27 cellular contexts compared by ENCODE assay signal in genomic region chr12:41917181-41917580, GRCh38.
"Had no signal": no experiment of that assay in that cellular context is flagged by ENCODE, and none has a peak within 500 bp of the region (broad histone marks: within the 10 kb centered on the region; RNA-seq: fewer than 3 reads in every experiment).

No MANE protein-coding gene starts in this region.

- H3K27ac ChIP-seq: ascending aorta, body of pancreas, SK-N-MC had no signal

- H3K27me3 ChIP-seq: ascending aorta, body of pancreas had no signal

- H3K4me1 ChIP-seq: ascending aorta, body of pancreas had no signal

- H3K36me3 ChIP-seq: ascending aorta had no signal

- DNase-seq: activated B cell treated with CpG ODN at 0.5 μM for 24 hours; activated CD4-positive, alpha-beta T cell treated with anti-CD3 and anti-CD28 coated beads for 1 hour; activated CD4-positive, alpha-beta T cell treated with anti-CD3 and anti-CD28 coated beads, Interleukin-2, amount 10 ng/mL, durations not matched to agents 24 days and 14 days; activated CD4-positive, alpha-beta T cell treated with anti-CD3 and anti-CD28 coated beads, Interleukin-2, amount 50 U/mL, for 48 hours; activated CD8-positive, alpha-beta memory T cell treated with anti-CD3 and anti-CD28 coated beads, Interleukin-2, amount 10 ng/mL, durations not matched to agents 7 days and 5 days; activated effector memory CD4-positive, alpha-beta T cell treated with anti-CD3 and anti-CD28 coated beads, Interleukin-2, amount 50 U/mL, for 16 hours; activated naive CD4-positive, alpha-beta T cell treated with Interleukin-2 at 50 U/mL for 16 hours; activated naive CD8-positive, alpha-beta T cell treated with anti-CD3 and anti-CD28 coated beads, Interleukin-2, amount 50 U/mL, for 24 hours; activated T-cell treated with anti-CD3 and anti-CD28 coated beads, Interleukin-2, amount 50 U/mL, for 24 hours; amniotic stem cell; body of pancreas; central memory CD4-positive, alpha-beta T cell; Kasumi-1; NCI-H1048; NCI-H2227 treated with DMSO at 0.1 percent for 48 hours; NCI-H446 treated with DMSO at 0.1 percent for 48 hours; NCI-H526; NCI-H774; OCI-M1; RPMI8226; T-cell; T-helper 2 cell; T1000 had no signal

- H3K9me3 ChIP-seq: ascending aorta, body of pancreas had no signal

- H3K4me3 ChIP-seq: ascending aorta, body of pancreas, SK-N-MC had no signal

- ATAC-seq: activated CD8-positive, alpha-beta memory T cell treated with anti-CD3 and anti-CD28 coated beads, Interleukin-2, amount 10 ng/mL, durations not matched to agents 7 days and 5 days; activated naive CD8-positive, alpha-beta T cell treated with anti-CD3 and anti-CD28 coated beads, Interleukin-2, amount 50 U/mL, for 24 hours; body of pancreas; Panc1; Right ventricle myocardium inferior; T-cell had no signal
